8 cellular contexts compared by ENCODE assay signal in the genomic region with DNA sequence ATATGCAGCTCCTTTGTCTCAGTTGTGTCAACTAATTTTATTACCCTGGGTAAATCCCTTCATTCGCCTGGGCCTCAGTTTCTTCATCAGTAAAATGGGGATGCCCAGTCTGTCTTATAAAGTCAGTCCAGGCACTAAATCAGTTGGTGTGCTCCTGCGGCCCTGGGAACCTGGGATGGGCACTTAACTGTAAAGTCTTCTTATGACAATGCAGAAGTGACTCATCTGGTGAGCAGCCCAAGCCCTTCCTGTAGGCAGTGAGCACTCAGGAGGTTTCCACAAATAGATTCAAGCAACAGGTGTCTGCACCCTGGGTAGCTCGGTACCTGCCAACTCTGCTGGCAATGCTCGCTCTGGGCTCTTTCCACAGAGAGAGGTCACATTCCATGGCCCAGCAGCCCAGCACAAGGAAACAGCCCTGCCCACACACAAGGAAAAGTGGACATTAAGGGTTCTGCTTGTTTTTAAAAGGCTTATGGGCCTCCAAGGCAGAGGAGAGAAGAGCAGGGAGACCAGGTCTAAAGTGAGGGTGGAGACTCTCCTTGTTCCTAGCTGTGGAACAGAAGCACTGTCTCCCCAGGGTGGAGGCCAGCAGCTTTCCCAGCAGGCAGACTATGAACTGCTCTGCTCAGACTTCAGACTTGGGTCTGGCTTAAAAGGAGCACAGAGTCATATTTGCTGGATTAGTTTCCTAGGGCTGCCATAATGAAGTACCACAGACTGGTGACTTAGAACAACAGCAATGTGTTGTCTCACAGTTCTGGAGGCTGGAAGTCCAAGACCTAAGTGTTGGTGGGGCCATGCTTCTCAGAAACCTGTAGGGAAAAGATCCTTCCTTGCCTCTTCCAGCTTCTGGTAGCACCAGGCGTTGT.
DNase-seq lines count a peak whose midpoint lies in the region; ATAC-seq lines count a peak whose summit lies in the region.

No MANE protein-coding gene starts in this region.

- peak; percentile 96 for ATAC-seq in GM19043 (IDR thresholded peaks at IDR 0.05; ENCODE audit: low read depth, unreplicated experiment)
- peak; percentile 89 for ATAC-seq in HG03095 (IDR thresholded peaks at IDR 0.05; ENCODE audit: unreplicated experiment)

- DNase-seq in 8988T (peak; percentile 41), SW 1271 (lab: John Stamatoyannopoulos, UW) (peak; percentile 81 to 88), kidney tubule cell (ENCODE audit: low spot score) (peak; percentile 97), NCI-H2196 treated with DMSO at 0.1 percent for 48 hours (lab: John Stamatoyannopoulos, UW; ENCODE audit: unreplicated experiment) (no peak), SKM-1 (lab: John Stamatoyannopoulos, UW; ENCODE audit: unreplicated experiment) (no peak), GDM1 (lab: John Stamatoyannopoulos, UW) (no peak)

Comparison
In these comparisons a context has a peak if more than half of its experiments do, and no peak if none do; other contexts are left out.
1. DNase-seq: peak in 8988T (single experiment), SW 1271 (2 of 2) and kidney tubule cell (single experiment); none in NCI-H2196 treated with DMSO at 0.1 percent for 48 hours (single experiment), SKM-1 (single experiment) and GDM1 (single experiment).